In the genomic region with DNA sequence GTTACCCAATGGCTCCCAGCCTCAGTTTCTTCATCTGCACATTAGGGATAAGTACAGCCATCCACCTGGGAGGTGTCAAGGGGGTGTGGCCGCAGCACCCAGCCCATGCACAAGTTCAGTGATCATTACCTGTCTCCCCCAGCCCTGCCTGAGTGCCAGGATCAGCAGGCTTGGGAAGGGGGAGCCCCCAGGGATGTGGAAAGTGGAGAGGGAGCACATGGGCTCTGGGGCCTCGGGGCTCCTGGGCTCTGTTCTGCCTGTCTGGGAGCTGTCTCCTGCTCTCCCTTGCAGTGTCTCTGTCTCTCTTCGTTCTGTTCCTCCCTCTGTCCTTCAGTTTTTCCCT, we compare ENCODE assay signal across 13 cellular contexts. TPM values are rescaled to one million over a fixed set of nuclear protein-coding genes. Genes with fewer than 3 reads are reported as not detected.
"Had no signal": no experiment of that assay in that cellular context is flagged by ENCODE, and none has a peak within 500 bp of the region (broad histone marks: within the 10 kb centered on the region; RNA-seq: fewer than 3 reads in every experiment).

No MANE protein-coding gene starts in this region.

- H3K36me3 ChIP-seq: ascending aorta, heart left ventricle, left ventricle myocardium inferior had no signal

- H3K4me1 ChIP-seq: ascending aorta, heart left ventricle, left ventricle myocardium inferior had no signal

- DNase-seq: activated CD4-positive, alpha-beta T cell treated with anti-CD3 and anti-CD28 coated beads, Interleukin-2, amount 50 U/mL, for 1 hour; activated effector memory CD4-positive, alpha-beta T cell treated with anti-CD3 and anti-CD28 coated beads, Interleukin-2, amount 50 U/mL, for 16 hours; activated T-cell treated with anti-CD3 and anti-CD28 coated beads, Interleukin-2, amount 50 U/mL, for 4 hours; foreskin melanocyte; heart left ventricle; left ventricle myocardium inferior; nephron progenitor cell; small intestine; stimulated activated naive B cell treated with anti-CD40 and anti-IgM and Interleukin-4, amounts not matched to agents 10 μg/mL and 1 μg/mL and 100 μg/mL, for 72 hours; substantia nigra; T-helper 2 cell had no signal

- H3K27ac ChIP-seq: ascending aorta, heart left ventricle, left ventricle myocardium inferior had no signal

- H3K9me3 ChIP-seq: ascending aorta had no signal

- H3K4me3 ChIP-seq: ascending aorta, heart left ventricle, left ventricle myocardium inferior had no signal

- H3K27me3 ChIP-seq: ascending aorta had no signal

- ATAC-seq: activated T-cell treated with anti-CD3 and anti-CD28 coated beads, Interleukin-2, amount 50 U/mL, for 4 hours; heart left ventricle; stimulated activated naive B cell treated with anti-CD40 and anti-IgM and Interleukin-4, amounts not matched to agents 10 μg/mL and 1 μg/mL and 100 μg/mL, for 72 hours had no signal

RNA-seq across cellular contexts. Expression of a gene that starts 10.8 kb away (rescaled TPM):
- total RNA-seq: activated T-cell treated with anti-CD3 and anti-CD28 coated beads, Interleukin-2, amount 50 U/mL, for 4 hours; ascending aorta; endothelial cell of umbilical vein; heart left ventricle; left ventricle myocardium inferior had no signal

RNA-seq across cellular contexts. Expression of a gene that starts 54.8 kb away (rescaled TPM):
- total RNA-seq: activated T-cell treated with anti-CD3 and anti-CD28 coated beads, Interleukin-2, amount 50 U/mL, for 4 hours; ascending aorta; endothelial cell of umbilical vein; heart left ventricle; left ventricle myocardium inferior had no signal
- polyA plus RNA-seq: endothelial cell of umbilical vein, heart left ventricle had no signal
